23 cellular contexts compared by ENCODE assay signal in the genomic region with DNA sequence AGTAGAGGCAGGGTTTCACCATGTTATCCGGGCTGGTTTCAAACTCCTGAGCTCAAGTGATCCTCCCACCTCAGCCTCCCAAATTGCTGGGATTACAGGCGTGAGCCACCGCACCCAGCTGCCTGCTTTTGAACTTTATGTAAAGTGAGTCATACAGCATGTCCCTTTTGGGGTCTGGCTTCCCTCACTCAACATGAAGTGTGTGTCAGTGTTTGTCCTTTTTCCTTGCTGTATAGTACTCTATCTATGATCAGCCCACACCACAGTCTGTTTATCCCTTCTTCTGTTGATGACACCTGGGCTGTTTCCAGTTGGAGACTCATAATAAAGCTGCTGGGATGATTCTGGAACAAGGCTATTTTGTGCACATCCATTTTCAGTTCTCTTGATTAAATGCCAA. TPM values are rescaled to one million over a fixed set of nuclear protein-coding genes. Genes with fewer than 3 reads are reported as not detected.
DNase-seq lines count a peak whose midpoint lies in the region; ATAC-seq, FAIRE-seq and TF ChIP-seq lines count a peak whose summit lies in the region.
"Had no signal": no experiment of that assay in that cellular context is flagged by ENCODE, and none has a peak within 500 bp of the region (broad histone marks: within the 10 kb centered on the region; RNA-seq: fewer than 3 reads in every experiment).

No MANE protein-coding gene starts in this region.

- FAIRE-seq in HTR-8/SVneo (lab: Jason Lieb, UNC) = no peak

- no peak overlapping the region for H3K4me3 ChIP-seq in HEK293 (ENCODE audit: low read depth, low read length)
- H3K4me3 ChIP-seq: GM23248 had no signal

- no peak overlapping the region for H3K27ac ChIP-seq in HEK293 (ENCODE audit: extremely low read depth, low read depth, low read length)
- H3K27ac ChIP-seq: GM23248 had no signal

- H3K9me3 ChIP-seq in HEK293 (ENCODE audit: control insufficient read depth, insufficient read depth, low read depth, low read length) = no peaks in the 10 kb centered on the region

- CTCF ChIA-PET in HEK293 (lab: Yijun Ruan, JAX) (no interaction called here), activated B cell treated with CpG ODN at 0.5 μM for 24 hours (lab: Charles Lee) (interaction anchor here (1.7 kb wide), 2 partner anchors 9 to 40 kb away, joined by 5 to 6 read pairs; no protein-coding TSS in a partner anchor)

- peaks cover 18% of the 10 kb centered on the region for H3K36me3 Mint-ChIP-seq in stimulated activated naive CD8-positive, alpha-beta T cell treated with anti-CD3 and anti-CD28 coated beads, Interleukin-15, Interleukin-2, amounts not matched to agents 100 ng/mL and 50 ng/mL, for 24 hours (ENCODE audit: low read depth)
- H3K36me3 Mint-ChIP-seq in activated B cell treated with CpG ODN at 0.5 μM for 24 hours (ENCODE audit: low read depth) = peaks cover 64% of the 10 kb centered on the region
- H3K36me3 Mint-ChIP-seq in stimulated activated naive B cell treated with anti-CD40 and anti-IgM and Interleukin-4, amounts not matched to agents 10 μg/mL and 1 μg/mL and 100 μg/mL, for 72 hours = peaks cover 52 to 59% of the 10 kb centered on the region in 2 donors

- H3K27ac Mint-ChIP-seq in stimulated activated naive CD8-positive, alpha-beta T cell treated with anti-CD3 and anti-CD28 coated beads, Interleukin-15, Interleukin-2, amounts not matched to agents 100 ng/mL and 50 ng/mL, for 24 hours = no peak overlapping the region
- H3K27ac Mint-ChIP-seq in activated B cell treated with CpG ODN at 0.5 μM for 24 hours = peak overlapping the region; percentile 97
- peak overlapping the region; percentile 97 for H3K27ac Mint-ChIP-seq in stimulated activated naive B cell treated with anti-CD40 and anti-IgM and Interleukin-4, amounts not matched to agents 10 μg/mL and 1 μg/mL and 100 μg/mL, for 72 hours
- H3K27ac Mint-ChIP-seq: CD4-positive, CD25-positive, alpha-beta regulatory T cell had no signal

- H3K4me3 Mint-ChIP-seq in stimulated activated naive CD8-positive, alpha-beta T cell treated with anti-CD3 and anti-CD28 coated beads, Interleukin-15, Interleukin-2, amounts not matched to agents 100 ng/mL and 50 ng/mL, for 24 hours = peak overlapping the region; percentile 79
- peak overlapping the region; percentile 95 for H3K4me3 Mint-ChIP-seq in activated B cell treated with CpG ODN at 0.5 μM for 24 hours
- H3K4me3 Mint-ChIP-seq in stimulated activated naive B cell treated with anti-CD40 and anti-IgM and Interleukin-4, amounts not matched to agents 10 μg/mL and 1 μg/mL and 100 μg/mL, for 72 hours = peak overlapping the region; percentile 87 to 97
- H3K4me3 Mint-ChIP-seq: CD4-positive, CD25-positive, alpha-beta regulatory T cell had no signal

- DNase-seq in stimulated activated naive CD8-positive, alpha-beta T cell treated with anti-CD3 and anti-CD28 coated beads, Interleukin-15, Interleukin-2, amounts not matched to agents 100 U/mL and 50 U/mL, for 24 hours = no peak
- DNase-seq in activated B cell treated with CpG ODN at 0.5 μM for 24 hours = no peak
- DNase-seq in stimulated activated naive B cell treated with anti-CD40 and anti-IgM and Interleukin-4, amounts not matched to agents 10 μg/mL and 1 μg/mL and 100 μg/mL, for 72 hours = no peak
- DNase-seq in ACHN = no peak
- DNase-seq in HTR-8/SVneo (ENCODE audit: insufficient read length, low spot score) = no peak
- DNase-seq in SHP77 (lab: John Stamatoyannopoulos, UW) = no peak
- DNase-seq: 8988T; CD4-positive, CD25-positive, alpha-beta regulatory T cell; GM23248; H9; MV-4-11; NCI-H1105 treated with DMSO at 0.1 percent for 48 hours; NCI-H2029 treated with DMSO at 0.1 percent for 48 hours; NCI-H2171; NCI-H524 treated with DMSO at 0.1 percent for 48 hours; NCI-H82; Right ventricle myocardium superior; SW 1271 had no signal

- TF ChIP-seq CTCF in HEK293 (tag by site-specific recombination; IDR thresholded peaks at IDR 0.05) (no peak), activated B cell treated with CpG ODN at 0.5 μM for 24 hours (IDR thresholded peaks at IDR 0.05) (no peak)

- peaks cover 24% of the 10 kb centered on the region for H3K4me1 Mint-ChIP-seq in stimulated activated naive CD8-positive, alpha-beta T cell treated with anti-CD3 and anti-CD28 coated beads, Interleukin-15, Interleukin-2, amounts not matched to agents 100 ng/mL and 50 ng/mL, for 24 hours (ENCODE audit: low read depth)
- peaks cover 72% of the 10 kb centered on the region for H3K4me1 Mint-ChIP-seq in activated B cell treated with CpG ODN at 0.5 μM for 24 hours
- H3K4me1 Mint-ChIP-seq in stimulated activated naive B cell treated with anti-CD40 and anti-IgM and Interleukin-4, amounts not matched to agents 10 μg/mL and 1 μg/mL and 100 μg/mL, for 72 hours = peaks cover 45 to 72% of the 10 kb centered on the region in 2 donors

- no peaks in the 10 kb centered on the region for H3K9me3 Mint-ChIP-seq in stimulated activated naive CD8-positive, alpha-beta T cell treated with anti-CD3 and anti-CD28 coated beads, Interleukin-15, Interleukin-2, amounts not matched to agents 100 ng/mL and 50 ng/mL, for 24 hours
- no peaks in the 10 kb centered on the region for H3K9me3 Mint-ChIP-seq in activated B cell treated with CpG ODN at 0.5 μM for 24 hours
- H3K9me3 Mint-ChIP-seq in stimulated activated naive B cell treated with anti-CD40 and anti-IgM and Interleukin-4, amounts not matched to agents 10 μg/mL and 1 μg/mL and 100 μg/mL, for 72 hours = peaks cover 0 to 1% of the 10 kb centered on the region in 2 donors

- no peaks in the 10 kb centered on the region for H3K4me1 ChIP-seq in HEK293 (ENCODE audit: control insufficient read depth, insufficient read depth, low read length)

- in situ Hi-C loops in ACHN (cut with HindIII; ENCODE audit: low pct_ligation_motif_present, low pct_unique_long_range_greater_than_20kb, low sequenced_read_pairs) = no loop called here

- no peak for ATAC-seq in stimulated activated naive CD8-positive, alpha-beta T cell treated with anti-CD3 and anti-CD28 coated beads, Interleukin-15, Interleukin-2, amounts not matched to agents 100 U/mL and 50 U/mL, for 24 hours
- ATAC-seq in activated B cell treated with CpG ODN at 0.5 μM for 24 hours (ENCODE audit: low read depth) = no peak
- no peak for ATAC-seq in stimulated activated naive B cell treated with anti-CD40 and anti-IgM and Interleukin-4, amounts not matched to agents 10 μg/mL and 1 μg/mL and 100 μg/mL, for 72 hours (replicated peaks)

- intact Hi-C loops in activated B cell treated with CpG ODN at 0.5 μM for 24 hours (cut with micrococcal nuclease) = no loop called here

- peaks cover 16% of the 10 kb centered on the region for H3K27me3 Mint-ChIP-seq in stimulated activated naive CD8-positive, alpha-beta T cell treated with anti-CD3 and anti-CD28 coated beads, Interleukin-15, Interleukin-2, amounts not matched to agents 100 ng/mL and 50 ng/mL, for 24 hours
- H3K27me3 Mint-ChIP-seq in activated B cell treated with CpG ODN at 0.5 μM for 24 hours = no peaks in the 10 kb centered on the region
- H3K27me3 Mint-ChIP-seq in stimulated activated naive B cell treated with anti-CD40 and anti-IgM and Interleukin-4, amounts not matched to agents 10 μg/mL and 1 μg/mL and 100 μg/mL, for 72 hours = no peaks in the 10 kb centered on the region

- POLR2A ChIA-PET in HEK293 (lab: Yijun Ruan, JAX) = no interaction called here
- POLR2A ChIA-PET in activated B cell treated with CpG ODN at 0.5 μM for 24 hours (lab: Charles Lee) = interaction anchor here (0.6 to 8.4 kb wide), 6 partner anchors 9 to 397 kb away, joined by 3 to 282 read pairs (median 19); a partner anchor contains a TSS

- H3K36me3 ChIP-seq in HEK293 (ENCODE audit: control insufficient read depth in 2 of 2, insufficient read depth in 1 of 2, low read length in 2 of 2) = peaks cover 3% of the 10 kb centered on the region in 2 experiments; a peak in 2 of 3 replicates

TF ChIP-seq in HEK293, 187 proteins besides CTCF, POLR2A, EP300 and RAD21:
- TF ChIP-seq, protein P1, sequence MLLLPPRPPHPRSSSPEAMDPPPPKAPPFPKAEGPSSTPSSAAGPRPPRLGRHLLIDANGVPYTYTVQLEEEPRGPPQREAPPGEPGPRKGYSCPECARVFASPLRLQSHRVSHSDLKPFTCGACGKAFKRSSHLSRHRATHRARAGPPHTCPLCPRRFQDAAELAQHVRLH (tag by site-specific recombination; IDR thresholded peaks at IDR 0.05) = 0 out of 2 replicates have a peak, but pooled peaks have one; percentile 52
- TF ChIP-seq ZNF146 (tag by site-specific recombination; IDR thresholded peaks at IDR 0.05) (peak; percentile 95), ZNF248 (tag by site-specific recombination; IDR thresholded peaks at IDR 0.05) (no peak)
- TF ChIP-seq, protein P2, sequence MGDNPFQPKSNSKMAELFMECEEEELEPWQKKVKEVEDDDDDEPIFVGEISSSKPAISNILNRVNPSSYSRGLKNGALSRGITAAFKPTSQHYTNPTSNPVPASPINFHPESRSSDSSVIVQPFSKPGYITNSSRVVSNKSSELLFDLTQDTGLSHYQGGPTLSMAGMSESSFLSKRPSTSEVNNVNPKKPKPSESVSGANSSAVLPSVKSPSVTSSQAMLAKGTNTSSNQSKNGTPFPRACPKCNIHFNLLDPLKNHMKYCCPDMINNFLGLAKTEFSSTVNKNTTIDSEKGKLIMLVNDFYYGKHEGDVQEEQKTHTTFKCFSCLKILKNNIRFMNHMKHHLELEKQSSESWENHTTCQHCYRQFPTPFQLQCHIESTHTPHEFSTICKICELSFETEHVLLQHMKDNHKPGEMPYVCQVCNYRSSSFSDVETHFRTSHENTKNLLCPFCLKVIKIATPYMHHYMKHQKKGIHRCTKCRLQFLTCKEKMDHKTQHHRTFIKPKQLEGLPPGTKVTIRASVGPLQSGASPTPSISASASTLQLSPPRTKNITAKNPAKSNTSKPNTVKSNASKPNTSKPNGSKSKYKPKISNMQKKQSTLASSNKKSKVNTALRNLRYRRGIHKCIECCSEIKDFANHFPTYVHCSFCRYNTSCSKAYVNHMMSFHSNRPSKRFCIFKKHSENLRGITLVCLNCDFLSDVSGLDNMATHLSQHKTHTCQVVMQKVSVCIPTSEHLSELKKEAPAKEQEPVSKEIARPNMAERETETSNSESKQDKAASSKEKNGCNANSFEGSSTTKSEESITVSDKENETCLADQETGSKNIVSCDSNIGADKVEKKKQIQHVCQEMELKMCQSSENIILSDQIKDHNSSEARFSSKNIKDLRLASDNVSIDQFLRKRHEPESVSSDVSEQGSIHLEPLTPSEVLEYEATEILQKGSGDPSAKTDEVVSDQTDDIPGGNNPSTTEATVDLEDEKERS (tag by site-specific recombination; IDR thresholded peaks at IDR 0.05) = 0 out of 2 replicates have a peak, but pooled peaks have one; percentile 51

RNA-seq across cellular contexts. Expression of a gene that starts 2.1 kb away (rescaled TPM):
- total RNA-seq in activated B cell treated with CpG ODN at 0.5 μM for 24 hours = 280 and 324 TPM in 2 replicates
- total RNA-seq: CD4-positive, CD25-positive, alpha-beta regulatory T cell; GM23248; M059J; Right ventricle myocardium superior; RPMI7951 had no signal

RNA-seq across cellular contexts. Expression of a gene that starts 11.9 kb away (rescaled TPM):
- total RNA-seq in activated B cell treated with CpG ODN at 0.5 μM for 24 hours = 1.1 and 1.4 TPM in 2 replicates
- total RNA-seq: GM23248, HT1080, M059J, Right ventricle myocardium superior, RPMI7951 had no signal

RNA-seq across cellular contexts. Expression of a gene that starts 36.7 kb away (rescaled TPM):
- total RNA-seq in activated B cell treated with CpG ODN at 0.5 μM for 24 hours = 58.8 and 65.5 TPM in 2 replicates

RNA-seq across cellular contexts. Expression of a gene that starts 44.6 kb away (rescaled TPM):
- total RNA-seq in activated B cell treated with CpG ODN at 0.5 μM for 24 hours = 66.9 and 79.5 TPM in 2 replicates

RNA-seq across cellular contexts. Expression of a gene that starts 55.4 kb away (rescaled TPM):
- 1.4 and 2.4 TPM in 2 replicates for total RNA-seq in activated B cell treated with CpG ODN at 0.5 μM for 24 hours
- total RNA-seq: HT1080, RPMI7951 had no signal
